Comparison of ENCODE assay signal across 11 cellular contexts in the genomic region with DNA sequence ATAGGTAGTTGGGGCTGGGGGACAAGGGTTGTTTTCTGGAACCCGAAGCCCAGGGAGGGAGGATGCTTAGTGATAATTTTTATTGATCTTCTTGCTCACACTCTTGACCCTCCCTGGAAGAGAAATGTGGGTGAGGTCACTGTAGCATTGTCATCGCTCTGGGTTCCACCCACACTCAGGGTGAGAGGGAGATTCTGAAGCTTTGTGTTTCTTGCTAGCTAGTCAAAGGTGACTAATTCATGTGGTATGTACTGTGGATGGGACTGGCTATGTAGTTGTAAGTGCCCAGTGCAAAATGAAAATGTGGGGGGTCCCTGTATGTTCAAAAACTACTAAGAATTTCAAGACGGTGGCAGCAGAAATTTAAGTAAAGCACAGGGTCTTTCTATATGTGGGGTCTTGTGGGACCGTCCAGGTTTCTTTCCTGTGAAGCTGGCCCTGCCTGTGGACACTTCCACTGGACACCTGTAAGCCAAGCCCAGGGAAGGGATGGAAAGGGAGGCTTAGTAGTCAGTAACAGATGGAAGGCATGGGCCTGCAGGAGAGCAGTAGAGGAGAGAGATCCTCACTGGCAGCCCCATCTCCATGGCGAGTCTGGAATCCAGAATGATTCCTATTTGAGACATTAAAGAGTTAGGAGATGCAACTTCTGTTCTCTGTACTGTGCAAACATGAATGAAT. TPM values are rescaled to one million over a fixed set of nuclear protein-coding genes. Genes with fewer than 3 reads are reported as not detected.
A peak's percentile ranks its signal among the peaks of the same experiment; 100 is the strongest.
DNase-seq lines count a peak whose midpoint lies in the region; ATAC-seq and TF ChIP-seq lines count a peak whose summit lies in the region.
"Had no signal": no experiment of that assay in that cellular context is flagged by ENCODE, and none has a peak within 500 bp of the region (broad histone marks: within the 10 kb centered on the region; RNA-seq: fewer than 3 reads in every experiment).

No MANE protein-coding gene starts in this region.

- peaks cover 7% of the 10 kb centered on the region; the same call in 1 of the 2 replicates for H3K9me3 ChIP-seq in HUES64 (ENCODE audit: insufficient read depth, low read depth, low read length)
- no peaks in the 10 kb centered on the region for H3K9me3 ChIP-seq in gastrocnemius medialis
- H3K9me3 ChIP-seq in WERI-Rb-1 (ENCODE audit: severe bottlenecking): no peaks in the 10 kb centered on the region
- H3K9me3 ChIP-seq in gastroesophageal sphincter: peaks cover 0 to 12% (median 0%) of the 10 kb centered on the region in 3 donors
- H3K9me3 ChIP-seq: vagina had no signal

- H3K27me3 ChIP-seq in HUES64 (ENCODE audit: insufficient read depth, low read length) (no peaks in the 10 kb centered on the region), gastrocnemius medialis (peaks cover 0 to 4% (median 0%) of the 10 kb centered on the region in 3 donors), WERI-Rb-1 (ENCODE audit: insufficient read depth, low read depth, severe bottlenecking) (no peaks in the 10 kb centered on the region), gastroesophageal sphincter (peaks cover 28% of the 10 kb centered on the region)
- H3K27me3 ChIP-seq: vagina had no signal

- H3K4me3 Mint-ChIP-seq in chondrocyte (ENCODE audit: unreplicated experiment): no peak overlapping the region

- peak overlapping the region; percentile 53 for H3K27ac Mint-ChIP-seq in chondrocyte (ENCODE audit: unreplicated experiment)

- TF ChIP-seq CTCF in chondrocyte (IDR thresholded peaks at IDR 0.05) (no peak), gastrocnemius medialis (IDR thresholded peaks at IDR 0.05 in 4 of 5, conservative IDR thresholded peaks at IDR 0.05 in 1 of 5) (no peak), WERI-Rb-1 (IDR thresholded peaks at IDR 0.05; ENCODE audit: low read depth, low read length) (no peak), gastroesophageal sphincter (IDR thresholded peaks at IDR 0.05) (no peak)

- H3K9me3 Mint-ChIP-seq in chondrocyte (ENCODE audit: low read depth): peaks cover 3% of the 10 kb centered on the region

- peaks cover 20% of the 10 kb centered on the region for H3K4me1 Mint-ChIP-seq in chondrocyte (ENCODE audit: low read depth)

- no peaks in the 10 kb centered on the region for H3K36me3 Mint-ChIP-seq in chondrocyte (ENCODE audit: low read depth)

- TF ChIP-seq EP300 in gastroesophageal sphincter (IDR thresholded peaks at IDR 0.05): no peak

- H3K9ac ChIP-seq in HUES64 (ENCODE audit: low read depth, low read length): peak overlapping the region; percentile 23

- H3K4me1 ChIP-seq in HUES64 (ENCODE audit: insufficient read depth, low read length) (peaks cover 25% of the 10 kb centered on the region), gastrocnemius medialis (no peaks in the 10 kb centered on the region), gastroesophageal sphincter (no peaks in the 10 kb centered on the region)
- H3K4me1 ChIP-seq: vagina had no signal

- TF ChIP-seq POLR2A in gastrocnemius medialis (IDR thresholded peaks at IDR 0.05): no peak
- TF ChIP-seq POLR2A in gastroesophageal sphincter (IDR thresholded peaks at IDR 0.05): no peak

- no peaks in the 10 kb centered on the region for H3K36me3 ChIP-seq in HUES64 (ENCODE audit: insufficient read depth, low read length)
- no peaks in the 10 kb centered on the region for H3K36me3 ChIP-seq in gastrocnemius medialis
- no peaks in the 10 kb centered on the region for H3K36me3 ChIP-seq in WERI-Rb-1
- H3K36me3 ChIP-seq in gastroesophageal sphincter: no peaks in the 10 kb centered on the region
- H3K36me3 ChIP-seq: vagina had no signal

- WGBS in HUES64: 82% methylated on average over 5 of the region's 5 CpGs
- WGBS in gastroesophageal sphincter (ENCODE audit: low coverage in 1 of 2), 2 donors: 79 to 80% methylated on average over 1 to 3 of the region's 5 CpGs

- peaks cover 10% of the 10 kb centered on the region for H3K27me3 Mint-ChIP-seq in chondrocyte (ENCODE audit: low read depth)

- in situ Hi-C loops in gastrocnemius medialis (cut with MboI; ENCODE audit: low sequenced_read_pairs in 4 of 4): no loop called here

- intact Hi-C loops in gastrocnemius medialis (cut with DNase I; ENCODE audit: low total_unique reads): no loop called here

- peak overlapping the region; percentile 66; the same call in 1 of the 2 replicates for H3K27ac ChIP-seq in HUES64 (ENCODE audit: low read depth, low read length)
- H3K27ac ChIP-seq in gastrocnemius medialis: no peak overlapping the region
- H3K27ac ChIP-seq in WERI-Rb-1: no peak overlapping the region
- H3K27ac ChIP-seq in gastroesophageal sphincter: no peak overlapping the region
- H3K27ac ChIP-seq: vagina had no signal

- no peak overlapping the region for H3K4me3 ChIP-seq in HUES64 (ENCODE audit: low read length)
- H3K4me3 ChIP-seq in gastrocnemius medialis: no peak overlapping the region
- H3K4me3 ChIP-seq in WERI-Rb-1 (ENCODE audit: low read depth, low read length): no peak overlapping the region
- H3K4me3 ChIP-seq in gastroesophageal sphincter: no peak overlapping the region
- H3K4me3 ChIP-seq: vagina had no signal

- ATAC-seq in gastrocnemius medialis (no peak), gastroesophageal sphincter (no peak)

- peak; percentile 54 for DNase-seq in COLO829 (ENCODE audit: low spot score)
- no peak for DNase-seq in chondrocyte (ENCODE audit: low spot score)
- DNase-seq in lung microvascular endothelial cell (ENCODE audit: low read depth in 2 of 2): peak; percentile 47 to 67
- DNase-seq in gastrocnemius medialis: no peak
- DNase-seq in D341Med (ENCODE audit: low spot score): no peak
- DNase-seq in WERI-Rb-1: no peak
- DNase-seq: cerebellar nuclear complex, GF-D8 had no signal

RNA-seq across cellular contexts. Expression of gene TSN, which starts 35.0 kb away (rescaled TPM):
- polyA plus RNA-seq in HUES64 (2013, experiment 1 of 2): 80.4 TPM
- polyA plus RNA-seq in HUES64 (2013, experiment 2 of 2): 72.0 TPM
- total RNA-seq in chondrocyte (51.1 to 61.6 TPM (median 57.1 TPM) in 3 replicates), lung microvascular endothelial cell (63.4 and 119 TPM in 2 replicates), gastrocnemius medialis (10 to 100 TPM; 31.8 to 49.3 (median 41.2) TPM), gastroesophageal sphincter (10 to 100 TPM; 29.9 to 41.7 (median 33.7) TPM)

RNA-seq across cellular contexts. Expression of gene NIFK, which starts 53.7 kb away (rescaled TPM):
- 71.2 TPM for polyA plus RNA-seq in HUES64 (2013, experiment 1 of 2)
- 76.6 TPM for polyA plus RNA-seq in HUES64 (2013, experiment 2 of 2)
- total RNA-seq in chondrocyte (35.5 to 40.5 TPM (median 39.8 TPM) in 3 replicates), lung microvascular endothelial cell (24.4 and 43.8 TPM in 2 replicates), gastrocnemius medialis (10 to 100 TPM; 31.1 to 42.3 (median 37.3) TPM), gastroesophageal sphincter (10 to 100 TPM; 16.2 to 92.7 (median 46.7) TPM)

Comparison
In these comparisons a context has a peak if more than half of its experiments do, and no peak if none do; other contexts are left out.
1. DNase-seq: peak in COLO829 (single experiment) and lung microvascular endothelial cell (2 of 2); none in chondrocyte (single experiment), gastrocnemius medialis (0 of 2), D341Med (single experiment) and WERI-Rb-1 (single experiment).